In the genomic region with DNA sequence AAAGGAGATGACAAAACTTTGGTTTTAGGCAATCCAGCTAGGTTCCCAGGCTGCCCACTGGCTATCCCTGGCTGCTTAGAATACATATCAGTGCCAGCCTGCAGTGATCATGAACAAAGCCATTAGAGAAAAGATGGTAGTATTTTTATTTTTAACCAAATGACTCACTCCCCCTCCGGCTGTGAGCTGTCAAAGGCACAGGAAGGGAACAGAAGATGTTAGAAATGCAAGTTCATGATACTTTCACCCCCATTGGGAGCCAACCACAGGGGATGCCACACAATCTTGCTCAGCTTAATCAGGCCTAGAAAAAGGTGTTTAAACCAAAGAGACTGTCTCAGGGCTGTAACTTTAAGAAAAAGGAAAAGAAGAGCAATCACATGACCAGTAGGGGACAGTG, we compare ENCODE assay signal across 1 cellular context.
TF ChIP-seq lines count a peak whose summit lies in the region.

No MANE protein-coding gene starts in this region.

TF ChIP-seq in H1, 55 proteins besides CTCF, POLR2A, EP300 and RAD21:
- no peak for TF ChIP-seq TBP (IDR thresholded peaks at IDR 0.05; ENCODE audit: low read depth, low read length)
- no peak for TF ChIP-seq TEAD4 (IDR thresholded peaks at IDR 0.05; ENCODE audit: low read depth, low read length)
- TF ChIP-seq, protein P1, sequence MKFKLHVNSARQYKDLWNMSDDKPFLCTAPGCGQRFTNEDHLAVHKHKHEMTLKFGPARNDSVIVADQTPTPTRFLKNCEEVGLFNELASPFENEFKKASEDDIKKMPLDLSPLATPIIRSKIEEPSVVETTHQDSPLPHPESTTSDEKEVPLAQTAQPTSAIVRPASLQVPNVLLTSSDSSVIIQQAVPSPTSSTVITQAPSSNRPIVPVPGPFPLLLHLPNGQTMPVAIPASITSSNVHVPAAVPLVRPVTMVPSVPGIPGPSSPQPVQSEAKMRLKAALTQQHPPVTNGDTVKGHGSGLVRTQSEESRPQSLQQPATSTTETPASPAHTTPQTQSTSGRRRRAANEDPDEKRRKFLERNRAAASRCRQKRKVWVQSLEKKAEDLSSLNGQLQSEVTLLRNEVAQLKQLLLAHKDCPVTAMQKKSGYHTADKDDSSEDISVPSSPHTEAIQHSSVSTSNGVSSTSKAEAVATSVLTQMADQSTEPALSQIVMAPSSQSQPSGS (IDR thresholded peaks at IDR 0.05; ENCODE audit: low read length), result peak; percentile 39; the same call in 1 of the 2 replicates
- peak; percentile 75 for TF ChIP-seq JUND (IDR thresholded peaks at IDR 0.05; ENCODE audit: low read length)
- 0 out of 4 replicates have a peak, but pooled peaks of 1 of the 2 experiments have one; percentile 25 for TF ChIP-seq HDAC2 (IDR thresholded peaks at IDR 0.05; ENCODE audit: borderline replicate concordance in 1 of 2, low read depth in 2 of 2, low read length in 2 of 2)
